In the genomic region with DNA sequence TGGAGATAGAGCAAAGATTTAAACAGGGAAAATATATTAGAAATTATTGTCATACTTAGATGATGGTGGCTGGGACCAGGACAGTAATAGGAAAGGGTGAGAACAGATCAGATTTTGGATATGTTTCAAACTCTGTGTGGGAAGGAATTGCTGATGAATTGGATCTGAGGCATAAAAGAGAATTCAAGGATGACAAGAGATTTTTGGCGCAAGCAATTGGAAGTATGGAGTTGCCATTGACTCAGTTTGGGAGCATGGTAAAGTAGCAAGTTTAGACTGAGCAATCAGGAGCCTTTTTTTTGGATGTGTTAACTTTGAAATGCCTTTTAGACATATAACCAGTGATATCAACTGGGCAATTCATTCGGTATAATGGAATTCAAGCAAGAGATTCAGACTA, we compare ENCODE assay signal across 2 cellular contexts.
TF ChIP-seq lines count a peak whose summit lies in the region.

No MANE protein-coding gene starts in this region.

TF ChIP-seq in GM23338, 12 proteins besides CTCF, POLR2A, EP300 and RAD21:
- TF ChIP-seq STAT1 (IDR thresholded peaks at IDR 0.05; ENCODE audit: unreplicated experiment) (no peak), ZNF331 (CRISPR knock-in tag; IDR thresholded peaks at IDR 0.05; ENCODE audit: low read depth) (no peak), JUNB (IDR thresholded peaks at IDR 0.05; ENCODE audit: unreplicated experiment) (no peak), ZNF114 (CRISPR knock-in tag; IDR thresholded peaks at IDR 0.05) (no peak)
- TF ChIP-seq, protein P1, sequence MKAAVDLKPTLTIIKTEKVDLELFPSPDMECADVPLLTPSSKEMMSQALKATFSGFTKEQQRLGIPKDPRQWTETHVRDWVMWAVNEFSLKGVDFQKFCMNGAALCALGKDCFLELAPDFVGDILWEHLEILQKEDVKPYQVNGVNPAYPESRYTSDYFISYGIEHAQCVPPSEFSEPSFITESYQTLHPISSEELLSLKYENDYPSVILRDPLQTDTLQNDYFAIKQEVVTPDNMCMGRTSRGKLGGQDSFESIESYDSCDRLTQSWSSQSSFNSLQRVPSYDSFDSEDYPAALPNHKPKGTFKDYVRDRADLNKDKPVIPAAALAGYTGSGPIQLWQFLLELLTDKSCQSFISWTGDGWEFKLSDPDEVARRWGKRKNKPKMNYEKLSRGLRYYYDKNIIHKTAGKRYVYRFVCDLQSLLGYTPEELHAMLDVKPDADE (IDR thresholded peaks at IDR 0.05) = no peak

TF ChIP-seq in HepG2, 621 proteins besides CTCF, POLR2A, EP300 and RAD21:
- no peak for TF ChIP-seq NR2F1 (CRISPR knock-in tag; IDR thresholded peaks at IDR 0.05)
- TF ChIP-seq, protein P2, sequence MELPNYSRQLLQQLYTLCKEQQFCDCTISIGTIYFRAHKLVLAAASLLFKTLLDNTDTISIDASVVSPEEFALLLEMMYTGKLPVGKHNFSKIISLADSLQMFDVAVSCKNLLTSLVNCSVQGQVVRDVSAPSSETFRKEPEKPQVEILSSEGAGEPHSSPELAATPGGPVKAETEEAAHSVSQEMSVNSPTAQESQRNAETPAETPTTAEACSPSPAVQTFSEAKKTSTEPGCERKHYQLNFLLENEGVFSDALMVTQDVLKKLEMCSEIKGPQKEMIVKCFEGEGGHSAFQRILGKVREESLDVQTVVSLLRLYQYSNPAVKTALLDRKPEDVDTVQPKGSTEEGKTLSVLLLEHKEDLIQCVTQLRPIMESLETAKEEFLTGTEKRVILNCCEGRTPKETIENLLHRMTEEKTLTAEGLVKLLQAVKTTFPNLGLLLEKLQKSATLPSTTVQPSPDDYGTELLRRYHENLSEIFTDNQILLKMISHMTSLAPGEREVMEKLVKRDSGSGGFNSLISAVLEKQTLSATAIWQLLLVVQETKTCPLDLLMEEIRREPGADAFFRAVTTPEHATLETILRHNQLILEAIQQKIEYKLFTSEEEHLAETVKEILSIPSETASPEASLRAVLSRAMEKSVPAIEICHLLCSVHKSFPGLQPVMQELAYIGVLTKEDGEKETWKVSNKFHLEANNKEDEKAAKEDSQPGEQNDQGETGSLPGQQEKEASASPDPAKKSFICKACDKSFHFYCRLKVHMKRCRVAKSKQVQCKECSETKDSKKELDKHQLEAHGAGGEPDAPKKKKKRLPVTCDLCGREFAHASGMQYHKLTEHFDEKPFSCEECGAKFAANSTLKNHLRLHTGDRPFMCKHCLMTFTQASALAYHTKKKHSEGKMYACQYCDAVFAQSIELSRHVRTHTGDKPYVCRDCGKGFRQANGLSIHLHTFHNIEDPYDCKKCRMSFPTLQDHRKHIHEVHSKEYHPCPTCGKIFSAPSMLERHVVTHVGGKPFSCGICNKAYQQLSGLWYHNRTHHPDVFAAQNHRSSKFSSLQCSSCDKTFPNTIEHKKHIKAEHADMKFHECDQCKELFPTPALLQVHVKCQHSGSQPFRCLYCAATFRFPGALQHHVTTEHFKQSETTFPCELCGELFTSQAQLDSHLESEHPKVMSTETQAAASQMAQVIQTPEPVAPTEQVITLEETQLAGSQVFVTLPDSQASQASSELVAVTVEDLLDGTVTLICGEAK (IDR thresholded peaks at IDR 0.05) = no peak
- TF ChIP-seq, protein P2 (CRISPR knock-in tag; IDR thresholded peaks at IDR 0.05) = no peak
- TF ChIP-seq ZNF547 (CRISPR knock-in tag; IDR thresholded peaks at IDR 0.05) = no peak
- TF ChIP-seq POLR2G (IDR thresholded peaks at IDR 0.05; ENCODE audit: low read depth, low read length) = no peak
- no peak for TF ChIP-seq ZNF572 (CRISPR knock-in tag; IDR thresholded peaks at IDR 0.05)
- TF ChIP-seq, protein P3, sequence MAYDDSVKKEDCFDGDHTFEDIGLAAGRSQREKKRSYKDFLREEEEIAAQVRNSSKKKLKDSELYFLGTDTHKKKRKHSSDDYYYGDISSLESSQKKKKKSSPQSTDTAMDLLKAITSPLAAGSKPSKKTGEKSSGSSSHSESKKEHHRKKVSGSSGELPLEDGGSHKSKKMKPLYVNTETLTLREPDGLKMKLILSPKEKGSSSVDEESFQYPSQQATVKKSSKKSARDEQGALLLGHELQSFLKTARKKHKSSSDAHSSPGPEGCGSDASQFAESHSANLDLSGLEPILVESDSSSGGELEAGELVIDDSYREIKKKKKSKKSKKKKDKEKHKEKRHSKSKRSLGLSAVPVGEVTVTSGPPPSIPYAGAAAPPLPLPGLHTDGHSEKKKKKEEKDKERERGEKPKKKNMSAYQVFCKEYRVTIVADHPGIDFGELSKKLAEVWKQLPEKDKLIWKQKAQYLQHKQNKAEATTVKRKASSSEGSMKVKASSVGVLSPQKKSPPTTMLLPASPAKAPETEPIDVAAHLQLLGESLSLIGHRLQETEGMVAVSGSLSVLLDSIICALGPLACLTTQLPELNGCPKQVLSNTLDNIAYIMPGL (CRISPR knock-in tag; IDR thresholded peaks at IDR 0.05; ENCODE audit: borderline replicate concordance in 1 of 2, low read depth in 1 of 2) = no peak
- no peak for TF ChIP-seq MYNN (CRISPR knock-in tag; IDR thresholded peaks at IDR 0.05; ENCODE audit: low read depth)
- TF ChIP-seq HNRNPUL1 (IDR thresholded peaks at IDR 0.05; ENCODE audit: low read depth, low read length) = no peak
- TF ChIP-seq TGIF2 (CRISPR knock-in tag; IDR thresholded peaks at IDR 0.05) = no peak
- no peak for TF ChIP-seq YY1 (IDR thresholded peaks at IDR 0.05; ENCODE audit: insufficient read depth, insufficient replicate concordance, low read depth, low read length)
- no peak for TF ChIP-seq SMAD3 (CRISPR knock-in tag; IDR thresholded peaks at IDR 0.05)
- TF ChIP-seq, protein P4, sequence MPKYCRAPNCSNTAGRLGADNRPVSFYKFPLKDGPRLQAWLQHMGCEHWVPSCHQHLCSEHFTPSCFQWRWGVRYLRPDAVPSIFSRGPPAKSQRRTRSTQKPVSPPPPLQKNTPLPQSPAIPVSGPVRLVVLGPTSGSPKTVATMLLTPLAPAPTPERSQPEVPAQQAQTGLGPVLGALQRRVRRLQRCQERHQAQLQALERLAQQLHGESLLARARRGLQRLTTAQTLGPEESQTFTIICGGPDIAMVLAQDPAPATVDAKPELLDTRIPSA (CRISPR knock-in tag; IDR thresholded peaks at IDR 0.05; ENCODE audit: borderline replicate concordance) = no peak
- TF ChIP-seq ZNF83 (CRISPR knock-in tag; IDR thresholded peaks at IDR 0.05; ENCODE audit: borderline replicate concordance) = no peak
- TF ChIP-seq, protein P5, sequence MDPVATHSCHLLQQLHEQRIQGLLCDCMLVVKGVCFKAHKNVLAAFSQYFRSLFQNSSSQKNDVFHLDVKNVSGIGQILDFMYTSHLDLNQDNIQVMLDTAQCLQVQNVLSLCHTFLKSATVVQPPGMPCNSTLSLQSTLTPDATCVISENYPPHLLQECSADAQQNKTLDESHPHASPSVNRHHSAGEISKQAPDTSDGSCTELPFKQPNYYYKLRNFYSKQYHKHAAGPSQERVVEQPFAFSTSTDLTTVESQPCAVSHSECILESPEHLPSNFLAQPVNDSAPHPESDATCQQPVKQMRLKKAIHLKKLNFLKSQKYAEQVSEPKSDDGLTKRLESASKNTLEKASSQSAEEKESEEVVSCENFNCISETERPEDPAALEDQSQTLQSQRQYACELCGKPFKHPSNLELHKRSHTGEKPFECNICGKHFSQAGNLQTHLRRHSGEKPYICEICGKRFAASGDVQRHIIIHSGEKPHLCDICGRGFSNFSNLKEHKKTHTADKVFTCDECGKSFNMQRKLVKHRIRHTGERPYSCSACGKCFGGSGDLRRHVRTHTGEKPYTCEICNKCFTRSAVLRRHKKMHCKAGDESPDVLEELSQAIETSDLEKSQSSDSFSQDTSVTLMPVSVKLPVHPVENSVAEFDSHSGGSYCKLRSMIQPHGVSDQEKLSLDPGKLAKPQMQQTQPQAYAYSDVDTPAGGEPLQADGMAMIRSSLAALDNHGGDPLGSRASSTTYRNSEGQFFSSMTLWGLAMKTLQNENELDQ (CRISPR knock-in tag; IDR thresholded peaks at IDR 0.05; ENCODE audit: borderline replicate concordance) = no peak
- TF ChIP-seq POGZ (CRISPR knock-in tag; IDR thresholded peaks at IDR 0.05) = no peak
- TF ChIP-seq HNF4A (CRISPR knock-in tag; IDR thresholded peaks at IDR 0.05) = no peak
